8 cellular contexts compared by ENCODE assay signal in the genomic region with DNA sequence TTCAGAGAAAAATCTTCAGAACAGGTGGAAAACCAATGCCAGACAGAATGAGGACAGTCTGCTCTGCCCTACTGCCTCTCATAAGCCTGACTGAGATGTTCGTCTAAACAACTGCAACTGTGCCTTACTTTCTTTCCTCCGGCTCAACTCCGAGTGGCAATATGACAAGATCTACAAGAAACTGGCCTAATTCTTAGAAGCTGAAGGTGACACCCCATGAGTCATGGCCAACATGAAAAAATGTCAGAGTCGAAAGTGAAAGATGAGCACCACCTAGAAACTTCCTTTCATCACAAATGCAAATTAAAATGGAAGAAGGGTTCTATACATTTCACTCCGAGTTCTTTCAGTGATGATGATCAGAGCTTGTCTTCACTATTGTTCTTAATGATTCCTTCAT. TPM values are rescaled to one million over a fixed set of nuclear protein-coding genes. Genes with fewer than 3 reads are reported as not detected.
A peak's percentile ranks its signal among the peaks of the same experiment; 100 is the strongest.
DNase-seq lines count a peak whose midpoint lies in the region; ATAC-seq and TF ChIP-seq lines count a peak whose summit lies in the region.

No MANE protein-coding gene starts in this region.

- no peak overlapping the region for H2AFZ ChIP-seq in HCT116 (ENCODE audit: low read depth, low read length, poor library complexity, severe bottlenecking)

- H3K27ac Mint-ChIP-seq in activated naive CD4-positive, alpha-beta T cell treated with anti-CD3 and anti-CD28 coated beads, Interleukin-2, amount 50 U/mL, for 72 hours: peak overlapping the region; percentile 94 to 98
- H3K27ac Mint-ChIP-seq in Caco-2 (ENCODE audit: unreplicated experiment): no peak overlapping the region

- DNase-seq in GM10266 (ENCODE audit: extremely low spot score) (peak; percentile 91), HCT116 (ENCODE audit: low read depth, low spot score) (no peak), NOMO-1 treated with dmso at 0.1 percent for 144 hours (lab: John Stamatoyannopoulos, UW; ENCODE audit: unreplicated experiment) (peak; percentile 45), NCI-H748 treated with DMSO at 0.1 percent for 48 hours (lab: John Stamatoyannopoulos, UW) (no peak), Caco-2 (no peak), SW480 (ENCODE audit: low spot score) (no peak)
- DNase-seq in activated naive CD4-positive, alpha-beta T cell treated with anti-CD3 and anti-CD28 coated beads, Interleukin-2, amount 50 U/mL, for 72 hours (ENCODE audit: low spot score in 2 of 2): peak; percentile 62 to 65
- peak; percentile 21 to 77 for DNase-seq in stimulated activated CD4-positive, alpha-beta T cell treated with anti-CD3 and anti-CD28 coated beads, Interleukin-4, amount 100 ng/mL, for 4 hours

- no peaks in the 10 kb centered on the region for H3K27me3 Mint-ChIP-seq in Caco-2 (ENCODE audit: insufficient read depth, unreplicated experiment)

- no peak overlapping the region for H3K27ac ChIP-seq in HCT116 (ENCODE audit: low read depth, low read length)

- no peak overlapping the region for H3K9ac ChIP-seq in HCT116 (ENCODE audit: low read length)

- H3K4me3 Mint-ChIP-seq in Caco-2 (ENCODE audit: unreplicated experiment): no peak overlapping the region

- H3K9me3 ChIP-seq in HCT116 (ENCODE audit: control insufficient read depth in 1 of 2, insufficient read depth in 1 of 2, low read depth in 1 of 2, low read length in 2 of 2) (peaks cover 4% of the 10 kb centered on the region in 2 experiments; a peak in 2 of 4 replicates), Caco-2 (peaks cover 3% of the 10 kb centered on the region; the same call in 1 of the 2 replicates)

- POLR2A ChIA-PET in HCT116 (lab: Charles Lee): no interaction called here
- POLR2A ChIA-PET in Caco-2 (lab: Charles Lee): no interaction called here

- peaks cover 16 to 42% of the 10 kb centered on the region in 2 donors for H3K36me3 Mint-ChIP-seq in activated naive CD4-positive, alpha-beta T cell treated with anti-CD3 and anti-CD28 coated beads, Interleukin-2, amount 50 U/mL, for 72 hours
- H3K36me3 Mint-ChIP-seq in Caco-2 (ENCODE audit: insufficient read depth, unreplicated experiment): peaks cover 35% of the 10 kb centered on the region

- no peak overlapping the region for H3K4me3 ChIP-seq in HCT116 (replicated peaks in 1 of 2; ENCODE audit: low read depth in 1 of 2, low read length in 2 of 2)
- no peak overlapping the region for H3K4me3 ChIP-seq in Caco-2 (ENCODE audit: low read depth, low read length)

- H3K4me1 Mint-ChIP-seq in Caco-2 (ENCODE audit: low read depth, unreplicated experiment): peaks cover 10% of the 10 kb centered on the region

- CTCF ChIA-PET in HCT116 (lab: Charles Lee): no interaction called here
- CTCF ChIA-PET in Caco-2 (lab: Charles Lee): no interaction called here

- ATAC-seq in HCT116: no peak
- ATAC-seq in activated naive CD4-positive, alpha-beta T cell treated with anti-CD3 and anti-CD28 coated beads, Interleukin-2, amount 50 U/mL, for 72 hours: peak; percentile 86 to 90

- H3K9me3 Mint-ChIP-seq in activated naive CD4-positive, alpha-beta T cell treated with anti-CD3 and anti-CD28 coated beads, Interleukin-2, amount 50 U/mL, for 72 hours: no peaks in the 10 kb centered on the region
- peaks cover 10% of the 10 kb centered on the region for H3K9me3 Mint-ChIP-seq in Caco-2 (ENCODE audit: unreplicated experiment)

- no peak for TF ChIP-seq RAD21 in HCT116 (IDR thresholded peaks at IDR 0.05; ENCODE audit: low read depth)

- H3K9me2 ChIP-seq in HCT116 (ENCODE audit: insufficient read depth): no peaks in the 10 kb centered on the region

- H3K36me3 ChIP-seq in HCT116 (ENCODE audit: control insufficient read depth in 1 of 2, insufficient read depth in 2 of 2, low read length in 2 of 2) (peaks cover under 1 to 8% of the 10 kb centered on the region in 2 experiments; a peak in 2 of 4 replicates), Caco-2 (ENCODE audit: control insufficient read depth, insufficient read depth, low read length) (no peaks in the 10 kb centered on the region; the same call in 1 of the 2 replicates)

- intact Hi-C loops in HCT116 (cut with micrococcal nuclease) (no loop called here), Caco-2 (cut with micrococcal nuclease; ENCODE audit: unreplicated experiment) (no loop called here)

- TF ChIP-seq POLR2A in HCT116 (IDR thresholded peaks at IDR 0.05; ENCODE audit: borderline replicate concordance, extremely low read depth, insufficient read depth, insufficient read length): no peak

- 0 out of 2 replicates have a peak, but pooled peaks cover 5% of the 10 kb centered on the region for H4K20me1 ChIP-seq in HCT116 (ENCODE audit: insufficient read depth)

- RAD21 ChIA-PET in HCT116 (lab: Charles Lee; ENCODE audit: low non-redundant PET in 1 of 2, low total read pairs in 2 of 2, uncharacterized antibody in 2 of 2, unreplicated experiment in 2 of 2): no interaction called here

- H3K27me3 ChIP-seq in HCT116 (ENCODE audit: insufficient read depth, low read length): no peaks in the 10 kb centered on the region
- H3K27me3 ChIP-seq in Caco-2 (replicated peaks; ENCODE audit: control insufficient read depth, insufficient read depth, low read length): no peaks in the 10 kb centered on the region

- peak overlapping the region; percentile 17 for H3K4me2 ChIP-seq in HCT116 (ENCODE audit: low read length)

- H3K79me2 ChIP-seq in HCT116 (ENCODE audit: insufficient read depth, low read length): peaks cover 71% of the 10 kb centered on the region

- TF ChIP-seq CTCF in GM10266 (IDR thresholded peaks at IDR 0.05; ENCODE audit: control insufficient read depth, insufficient read depth, low read depth, missing control alignments) (no peak), HCT116 (IDR thresholded peaks at IDR 0.05 in 2 of 3, conservative IDR thresholded peaks at IDR 0.05 in 1 of 3; ENCODE audit: borderline replicate concordance in 1 of 3, insufficient read depth in 1 of 3, low read depth in 2 of 3, low read length in 2 of 3) (no peak), Caco-2 (IDR thresholded peaks at IDR 0.05; ENCODE audit: insufficient read depth in 1 of 2, low read depth in 1 of 2, low read length in 1 of 2, severe bottlenecking in 1 of 2, unreplicated experiment in 1 of 2) (no peak)

- BruUV-seq in HCT116 (replicated peaks; lab: Mats Ljungman, UMichigan): no TSS peak
- BruUV-seq in Caco-2 (replicated peaks; lab: Mats Ljungman, UMichigan): no TSS peak

- H3K4me1 ChIP-seq in HCT116 (ENCODE audit: control insufficient read depth in 1 of 2, insufficient read depth in 2 of 2, low read length in 2 of 2) (peaks cover 15 to 44% of the 10 kb centered on the region in 2 experiments), Caco-2 (peaks cover 16% of the 10 kb centered on the region)

TF ChIP-seq in HCT116, 20 proteins besides CTCF, POLR2A, EP300 and RAD21:
- TF ChIP-seq CEBPB (IDR thresholded peaks at IDR 0.05; ENCODE audit: low read depth) (no peak), SP1 (IDR thresholded peaks at IDR 0.05; ENCODE audit: low read depth) (0 out of 2 replicates have a peak, but pooled peaks have one; percentile 6), TCF7L2 (IDR thresholded peaks at IDR 0.05; ENCODE audit: borderline replicate concordance, extremely low read depth, insufficient read depth, insufficient read length) (no peak), JUND (IDR thresholded peaks at IDR 0.05) (0 out of 2 replicates have a peak, but pooled peaks have one; percentile 21)

RNA-seq across cellular contexts. Expression of a gene that starts 12.9 kb away (rescaled TPM):
- total RNA-seq in HCT116 (2021; ENCODE audit: unreplicated experiment) (32.1 TPM), Caco-2 (2022) (52.2 and 54.6 TPM in 2 replicates)
- polyA plus RNA-seq in HCT116 (2012): 25.4 and 30.4 TPM in 2 replicates
- 10 to 100 TPM; 28.1 to 40.3 TPM for total RNA-seq in activated naive CD4-positive, alpha-beta T cell treated with anti-CD3 and anti-CD28 coated beads, Interleukin-2, amount 50 U/mL, for 72 hours

RNA-seq across cellular contexts. Expression of a gene that starts 43.5 kb away (rescaled TPM):
- total RNA-seq in HCT116 (2021; ENCODE audit: unreplicated experiment): 9.7 TPM
- polyA plus RNA-seq in HCT116 (2012): 6.2 and 9.6 TPM in 2 replicates
- total RNA-seq in activated naive CD4-positive, alpha-beta T cell treated with anti-CD3 and anti-CD28 coated beads, Interleukin-2, amount 50 U/mL, for 72 hours: 10 to 100 TPM in 1 of 2 donors, 1 to 10 TPM in 1; 7.4 to 13.1 TPM
- 10.8 and 12.1 TPM in 2 replicates for total RNA-seq in Caco-2 (2022)

RNA-seq across cellular contexts. Expression of a gene that starts 58.3 kb away (rescaled TPM):
- total RNA-seq in HCT116 (2021; ENCODE audit: unreplicated experiment): not detected
- polyA plus RNA-seq in HCT116 (2012): 0.94 and 1.5 TPM in 2 replicates
- not detected for total RNA-seq in activated naive CD4-positive, alpha-beta T cell treated with anti-CD3 and anti-CD28 coated beads, Interleukin-2, amount 50 U/mL, for 72 hours
- not detected in 2 replicates for total RNA-seq in Caco-2 (2022)

Comparison
In these comparisons a context has a peak if more than half of its experiments do, and no peak if none do; other contexts are left out.
1. DNase-seq: peak in GM10266 (single experiment), NOMO-1 treated with dmso at 0.1 percent for 144 hours (single experiment), activated naive CD4-positive, alpha-beta T cell treated with anti-CD3 and anti-CD28 coated beads, Interleukin-2, amount 50 U/mL, for 72 hours (2 of 2) and stimulated activated CD4-positive, alpha-beta T cell treated with anti-CD3 and anti-CD28 coated beads, Interleukin-4, amount 100 ng/mL, for 4 hours (2 of 2); none in HCT116 (single experiment), NCI-H748 treated with DMSO at 0.1 percent for 48 hours (single experiment), Caco-2 (0 of 2) and SW480 (single experiment).